1 cellular context compared by ENCODE assay signal in the genomic region with DNA sequence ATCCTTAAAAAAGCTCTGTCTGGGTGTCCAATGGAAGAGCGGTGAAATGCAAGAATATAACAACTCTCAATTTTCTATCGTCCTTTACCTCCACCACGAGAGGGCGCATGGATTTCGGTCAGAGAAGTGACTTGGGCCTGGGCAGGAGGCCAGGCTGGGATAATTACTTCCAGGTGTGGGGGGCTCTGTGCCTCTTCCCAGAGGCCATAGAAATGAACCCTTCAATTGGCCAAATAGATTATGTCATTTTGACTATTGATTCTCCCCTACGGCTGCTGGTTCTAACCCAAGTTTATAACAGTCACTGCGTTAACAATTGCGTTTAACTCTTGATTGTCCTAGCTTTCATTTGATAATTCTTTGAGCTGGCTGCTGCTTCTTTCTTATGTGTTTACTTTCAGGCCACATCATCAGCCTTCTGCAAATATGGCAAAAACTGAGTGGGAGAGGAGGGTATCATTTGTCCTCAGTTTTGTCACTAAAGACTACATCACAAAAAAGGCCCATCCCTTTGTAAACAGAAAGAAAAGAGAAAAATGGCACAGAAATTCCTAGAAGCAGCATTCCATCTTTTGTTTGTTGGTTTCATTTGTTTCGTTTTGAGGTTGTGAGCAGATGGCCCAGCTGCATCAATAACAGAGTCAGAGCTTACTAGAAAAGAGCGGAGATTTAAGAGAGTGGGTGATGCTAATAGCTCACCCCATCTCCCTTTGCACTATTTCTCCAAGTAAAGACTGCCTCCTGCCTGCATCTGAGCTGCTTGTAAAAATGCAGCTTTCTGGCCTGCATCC.
A peak's percentile ranks its signal among the peaks of the same experiment; 100 is the strongest.
TF ChIP-seq lines count a peak whose summit lies in the region.

No MANE protein-coding gene starts in this region.

TF ChIP-seq in SK-N-SH, 30 proteins besides CTCF, POLR2A, EP300 and RAD21 (continued from another document):
- TF ChIP-seq, protein P1, sequence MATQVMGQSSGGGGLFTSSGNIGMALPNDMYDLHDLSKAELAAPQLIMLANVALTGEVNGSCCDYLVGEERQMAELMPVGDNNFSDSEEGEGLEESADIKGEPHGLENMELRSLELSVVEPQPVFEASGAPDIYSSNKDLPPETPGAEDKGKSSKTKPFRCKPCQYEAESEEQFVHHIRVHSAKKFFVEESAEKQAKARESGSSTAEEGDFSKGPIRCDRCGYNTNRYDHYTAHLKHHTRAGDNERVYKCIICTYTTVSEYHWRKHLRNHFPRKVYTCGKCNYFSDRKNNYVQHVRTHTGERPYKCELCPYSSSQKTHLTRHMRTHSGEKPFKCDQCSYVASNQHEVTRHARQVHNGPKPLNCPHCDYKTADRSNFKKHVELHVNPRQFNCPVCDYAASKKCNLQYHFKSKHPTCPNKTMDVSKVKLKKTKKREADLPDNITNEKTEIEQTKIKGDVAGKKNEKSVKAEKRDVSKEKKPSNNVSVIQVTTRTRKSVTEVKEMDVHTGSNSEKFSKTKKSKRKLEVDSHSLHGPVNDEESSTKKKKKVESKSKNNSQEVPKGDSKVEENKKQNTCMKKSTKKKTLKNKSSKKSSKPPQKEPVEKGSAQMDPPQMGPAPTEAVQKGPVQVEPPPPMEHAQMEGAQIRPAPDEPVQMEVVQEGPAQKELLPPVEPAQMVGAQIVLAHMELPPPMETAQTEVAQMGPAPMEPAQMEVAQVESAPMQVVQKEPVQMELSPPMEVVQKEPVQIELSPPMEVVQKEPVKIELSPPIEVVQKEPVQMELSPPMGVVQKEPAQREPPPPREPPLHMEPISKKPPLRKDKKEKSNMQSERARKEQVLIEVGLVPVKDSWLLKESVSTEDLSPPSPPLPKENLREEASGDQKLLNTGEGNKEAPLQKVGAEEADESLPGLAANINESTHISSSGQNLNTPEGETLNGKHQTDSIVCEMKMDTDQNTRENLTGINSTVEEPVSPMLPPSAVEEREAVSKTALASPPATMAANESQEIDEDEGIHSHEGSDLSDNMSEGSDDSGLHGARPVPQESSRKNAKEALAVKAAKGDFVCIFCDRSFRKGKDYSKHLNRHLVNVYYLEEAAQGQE (IDR thresholded peaks at IDR 0.05; ENCODE audit: low read depth, low read length): 0 out of 2 replicates have a peak, but pooled peaks have one; percentile 18
- no peak for TF ChIP-seq EZH2phosphoT487 (IDR thresholded peaks at IDR 0.05; ENCODE audit: borderline replicate concordance, low read depth)
- TF ChIP-seq FOXJ3 (CRISPR knock-in tag; IDR thresholded peaks at IDR 0.05): peak; percentile 38; the same call in 1 of the 2 replicates
- TF ChIP-seq TEAD4 (IDR thresholded peaks at IDR 0.05; ENCODE audit: borderline replicate concordance, insufficient read depth): no peak
- TF ChIP-seq TAF1 (IDR thresholded peaks at IDR 0.05; ENCODE audit: borderline replicate concordance, low read depth, low read length): no peak
- TF ChIP-seq, protein P2, sequence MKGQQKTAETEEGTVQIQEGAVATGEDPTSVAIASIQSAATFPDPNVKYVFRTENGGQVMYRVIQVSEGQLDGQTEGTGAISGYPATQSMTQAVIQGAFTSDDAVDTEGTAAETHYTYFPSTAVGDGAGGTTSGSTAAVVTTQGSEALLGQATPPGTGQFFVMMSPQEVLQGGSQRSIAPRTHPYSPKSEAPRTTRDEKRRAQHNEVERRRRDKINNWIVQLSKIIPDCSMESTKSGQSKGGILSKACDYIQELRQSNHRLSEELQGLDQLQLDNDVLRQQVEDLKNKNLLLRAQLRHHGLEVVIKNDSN (IDR thresholded peaks at IDR 0.05; ENCODE audit: borderline replicate concordance, low read depth): no peak
- TF ChIP-seq, protein P3, sequence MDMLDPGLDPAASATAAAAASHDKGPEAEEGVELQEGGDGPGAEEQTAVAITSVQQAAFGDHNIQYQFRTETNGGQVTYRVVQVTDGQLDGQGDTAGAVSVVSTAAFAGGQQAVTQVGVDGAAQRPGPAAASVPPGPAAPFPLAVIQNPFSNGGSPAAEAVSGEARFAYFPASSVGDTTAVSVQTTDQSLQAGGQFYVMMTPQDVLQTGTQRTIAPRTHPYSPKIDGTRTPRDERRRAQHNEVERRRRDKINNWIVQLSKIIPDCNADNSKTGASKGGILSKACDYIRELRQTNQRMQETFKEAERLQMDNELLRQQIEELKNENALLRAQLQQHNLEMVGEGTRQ (IDR thresholded peaks at IDR 0.05; ENCODE audit: borderline replicate concordance, low read depth, low read length): no peak
- TF ChIP-seq MEF2A (IDR thresholded peaks at IDR 0.05; ENCODE audit: borderline replicate concordance, low read depth): no peak
- TF ChIP-seq NFIC (IDR thresholded peaks at IDR 0.05; ENCODE audit: borderline replicate concordance): peak; percentile 96
- peak; percentile 86; the same call in 1 of the 2 replicates for TF ChIP-seq POLR2AphosphoS5 (IDR thresholded peaks at IDR 0.05; ENCODE audit: low read depth, low read length)
- TF ChIP-seq YY1 (IDR thresholded peaks at IDR 0.05; ENCODE audit: low read depth): no peak; the same call in 1 of the 2 replicates
- no peak for TF ChIP-seq ELF1 (IDR thresholded peaks at IDR 0.05)
- no peak for TF ChIP-seq GABPA (IDR thresholded peaks at IDR 0.05; ENCODE audit: low read depth)
- TF ChIP-seq, protein P4, sequence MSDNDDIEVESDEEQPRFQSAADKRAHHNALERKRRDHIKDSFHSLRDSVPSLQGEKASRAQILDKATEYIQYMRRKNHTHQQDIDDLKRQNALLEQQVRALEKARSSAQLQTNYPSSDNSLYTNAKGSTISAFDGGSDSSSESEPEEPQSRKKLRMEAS (IDR thresholded peaks at IDR 0.05; ENCODE audit: low read depth): no peak
- no peak for TF ChIP-seq CHD2 (IDR thresholded peaks at IDR 0.05; ENCODE audit: low read length, partially characterized antibody)
- no peak; the same call in 1 of the 2 replicates for TF ChIP-seq RCOR1 (IDR thresholded peaks at IDR 0.05; ENCODE audit: low read length)
- TF ChIP-seq SIN3A (IDR thresholded peaks at IDR 0.05; ENCODE audit: borderline replicate concordance, low read depth, low read length): peak; percentile 57; the same call in 1 of the 2 replicates
- peak; percentile 97 for TF ChIP-seq SMC3 (IDR thresholded peaks at IDR 0.05; ENCODE audit: low read depth, low read length)
- TF ChIP-seq GATA2 (CRISPR knock-in tag; IDR thresholded peaks at IDR 0.05): peak; percentile 9; the same call in 1 of the 2 replicates
- TF ChIP-seq TCF12 (IDR thresholded peaks at IDR 0.05): peak; percentile 99
- TF ChIP-seq NRF1 (IDR thresholded peaks at IDR 0.05; ENCODE audit: low read depth, low read length): no peak
- TF ChIP-seq, protein P5, sequence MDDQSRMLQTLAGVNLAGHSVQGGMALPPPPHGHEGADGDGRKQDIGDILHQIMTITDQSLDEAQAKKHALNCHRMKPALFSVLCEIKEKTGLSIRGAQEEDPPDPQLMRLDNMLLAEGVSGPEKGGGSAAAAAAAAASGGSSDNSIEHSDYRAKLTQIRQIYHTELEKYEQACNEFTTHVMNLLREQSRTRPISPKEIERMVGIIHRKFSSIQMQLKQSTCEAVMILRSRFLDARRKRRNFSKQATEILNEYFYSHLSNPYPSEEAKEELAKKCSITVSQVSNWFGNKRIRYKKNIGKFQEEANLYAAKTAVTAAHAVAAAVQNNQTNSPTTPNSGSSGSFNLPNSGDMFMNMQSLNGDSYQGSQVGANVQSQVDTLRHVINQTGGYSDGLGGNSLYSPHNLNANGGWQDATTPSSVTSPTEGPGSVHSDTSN (IDR thresholded peaks at IDR 0.05): peak; percentile 32
- TF ChIP-seq RFX5 (IDR thresholded peaks at IDR 0.05; ENCODE audit: low read length): no peak
TF ChIP-seq in SK-N-SH: peak in this region for 11.
